ENCODE assay signal across 30 cellular contexts in the genomic region with DNA sequence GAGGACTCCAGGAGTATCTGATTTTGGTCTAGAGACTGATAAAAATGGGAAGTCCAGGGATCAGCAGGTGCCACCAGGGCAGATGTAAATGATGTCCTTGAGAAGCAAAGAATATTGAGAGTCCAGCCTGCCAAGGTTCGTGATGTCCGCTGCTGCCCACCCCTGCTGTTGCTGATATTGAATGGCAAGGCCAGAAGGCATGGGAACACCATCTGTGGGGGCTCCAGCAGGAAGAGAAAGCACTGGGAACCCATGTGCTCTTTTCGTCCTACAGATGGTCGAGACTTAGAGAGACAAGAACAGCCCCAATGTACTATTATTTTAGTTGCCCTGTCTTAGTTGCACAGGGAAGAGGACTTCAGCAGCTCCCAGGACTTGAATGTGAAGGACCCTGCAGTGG.
"Had no signal": no experiment of that assay in that cellular context is flagged by ENCODE, and none has a peak within 500 bp of the region (broad histone marks: within the 10 kb centered on the region; RNA-seq: fewer than 3 reads in every experiment).

No MANE protein-coding gene starts in this region.

- H3K36me3 ChIP-seq: brain microvascular endothelial cell, heart left ventricle, WERI-Rb-1 had no signal

- H3K4me3 Mint-ChIP-seq: activated B cell treated with CpG ODN at 0.5 μM for 24 hours; activated CD8-positive, alpha-beta T cell treated with anti-CD3 and anti-CD28 coated beads for 36 hours; activated naive CD8-positive, alpha-beta T cell; activated T-cell treated with anti-CD3 and anti-CD28 coated beads, Interleukin-2, amount 50 U/mL, for 4 hours; activated T-helper 17 cell treated with anti-CD3 and anti-CD28 coated beads, Interleukin-2, amount 50 U/mL, for 72 hours; central memory CD8-positive, alpha-beta T cell; effector memory CD8-positive, alpha-beta T cell; T-cell; T-helper 1 cell treated with Interleukin-12 subunit alpha and Interleukin-12 subunit beta and Interleukin-4 antibody, amounts not matched to agents 30 μg/mL and 1 μg/mL, for 36 hours; T-helper 2 cell treated with Interferon-gamma antibody and Interleukin-4, amounts not matched to agents 5 μg/mL and 100 μg/mL, for 36 hours had no signal

- H3K4me1 Mint-ChIP-seq: activated B cell treated with CpG ODN at 0.5 μM for 24 hours; activated T-helper 17 cell treated with anti-CD3 and anti-CD28 coated beads, Interleukin-2, amount 50 U/mL, for 72 hours; central memory CD8-positive, alpha-beta T cell; T-cell had no signal

- H3K27me3 Mint-ChIP-seq: activated B cell treated with CpG ODN at 0.5 μM for 24 hours; activated CD8-positive, alpha-beta T cell treated with anti-CD3 and anti-CD28 coated beads for 36 hours; activated naive CD8-positive, alpha-beta T cell; activated T-helper 17 cell treated with anti-CD3 and anti-CD28 coated beads, Interleukin-2, amount 50 U/mL, for 72 hours; central memory CD8-positive, alpha-beta T cell; effector memory CD8-positive, alpha-beta T cell; T-cell had no signal

- ATAC-seq: activated CD4-positive, CD25-positive, alpha-beta regulatory T cell treated with anti-CD3 and anti-CD28 coated beads, Interleukin-2, amount 50 U/mL, for 24 hours; activated CD8-positive, alpha-beta T cell treated with anti-CD3 and anti-CD28 coated beads for 36 hours; activated T-cell treated with anti-CD3 and anti-CD28 coated beads, Interleukin-2, amount 50 U/mL, for 4 hours; activated T-helper 17 cell treated with anti-CD3 and anti-CD28 coated beads, Interleukin-2, amount 50 U/mL, for 72 hours; effector memory CD8-positive, alpha-beta T cell; esophagus mucosa; T-cell had no signal

- H3K4me3 ChIP-seq: heart left ventricle had no signal

- H3K36me3 Mint-ChIP-seq: activated naive CD8-positive, alpha-beta T cell; T-cell had no signal

- H3K27me3 ChIP-seq: brain microvascular endothelial cell, heart left ventricle had no signal

- DNase-seq: activated B cell treated with CpG ODN at 0.5 μM for 24 hours; activated CD4-positive, alpha-beta T cell treated with anti-CD3 and anti-CD28 coated beads for 48 hours; activated CD4-positive, alpha-beta T cell treated with anti-CD3 and anti-CD28 coated beads, Interleukin-2, amount 50 U/mL, for 1 hour; activated CD4-positive, alpha-beta T cell treated with anti-CD3 and anti-CD28 coated beads, Interleukin-2, amount 50 U/mL, for 48 hours; activated CD8-positive, alpha-beta memory T cell treated with anti-CD3 and anti-CD28 coated beads for 24 hours; activated CD8-positive, alpha-beta T cell treated with anti-CD3 and anti-CD28 coated beads for 36 hours; activated effector memory CD4-positive, alpha-beta T cell treated with Interleukin-2 at 50 U/mL for 16 hours; activated gamma-delta T cell treated with Interleukin-2 at 50 U/mL for 16 hours; activated naive CD4-positive, alpha-beta T cell treated with anti-CD3 and anti-CD28 coated beads, Interleukin-2, amount 50 U/mL, for 16 hours; activated naive CD4-positive, alpha-beta T cell treated with Interleukin-2 at 50 U/mL for 16 hours; activated T-cell treated with anti-CD3 and anti-CD28 coated beads, Interleukin-2, amount 50 U/mL, for 4 hours; amniotic stem cell; anterior cingulate cortex; brain microvascular endothelial cell; cortex of kidney; dermis blood vessel endothelial cell; effector CD4-positive, alpha-beta T cell; effector memory CD8-positive, alpha-beta T cell; foreskin fibroblast; heart left ventricle; T-cell; T1000; WERI-Rb-1 had no signal

- H3K27ac Mint-ChIP-seq: activated B cell treated with CpG ODN at 0.5 μM for 24 hours; activated CD8-positive, alpha-beta T cell treated with anti-CD3 and anti-CD28 coated beads for 36 hours; activated naive CD8-positive, alpha-beta T cell; activated T-helper 17 cell treated with anti-CD3 and anti-CD28 coated beads, Interleukin-2, amount 50 U/mL, for 72 hours; effector memory CD8-positive, alpha-beta T cell; T-cell; T-helper 1 cell treated with Interleukin-12 subunit alpha and Interleukin-12 subunit beta and Interleukin-4 antibody, amounts not matched to agents 30 μg/mL and 1 μg/mL, for 36 hours; T-helper 2 cell treated with Interferon-gamma antibody and Interleukin-4, amounts not matched to agents 5 μg/mL and 100 μg/mL, for 36 hours had no signal

- H3K9me3 ChIP-seq: heart left ventricle had no signal

- H3K9me3 Mint-ChIP-seq: activated T-cell treated with anti-CD3 and anti-CD28 coated beads, Interleukin-2, amount 50 U/mL, for 4 hours had no signal

- H3K27ac ChIP-seq: brain microvascular endothelial cell, heart left ventricle, WERI-Rb-1 had no signal
